ENCODE assay signal across 1 cellular context in the genomic region with DNA sequence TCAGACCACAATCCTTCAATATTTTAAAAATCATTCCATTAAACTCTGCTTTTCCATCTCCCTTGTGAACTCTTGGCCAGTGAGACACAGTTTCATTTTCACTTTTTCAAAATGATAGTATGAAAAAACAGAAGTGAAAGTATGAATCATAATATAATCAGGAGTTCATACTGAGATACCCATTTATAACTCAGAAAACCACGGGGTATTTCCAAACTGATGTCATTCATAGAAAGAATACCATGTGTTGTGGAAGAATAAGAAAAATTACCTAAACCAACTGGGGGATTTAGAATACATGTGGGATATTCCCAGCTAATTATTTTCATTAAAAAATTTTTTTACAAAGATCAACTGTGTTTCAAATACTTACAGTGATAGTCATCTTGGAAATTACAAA.
A peak's percentile ranks its signal among the peaks of the same experiment; 100 is the strongest.
TF ChIP-seq lines count a peak whose summit lies in the region.

No MANE protein-coding gene starts in this region.

TF ChIP-seq in GM12878, 131 proteins besides CTCF, POLR2A, EP300 and RAD21 (continued from another document):
- TF ChIP-seq, protein P1, sequence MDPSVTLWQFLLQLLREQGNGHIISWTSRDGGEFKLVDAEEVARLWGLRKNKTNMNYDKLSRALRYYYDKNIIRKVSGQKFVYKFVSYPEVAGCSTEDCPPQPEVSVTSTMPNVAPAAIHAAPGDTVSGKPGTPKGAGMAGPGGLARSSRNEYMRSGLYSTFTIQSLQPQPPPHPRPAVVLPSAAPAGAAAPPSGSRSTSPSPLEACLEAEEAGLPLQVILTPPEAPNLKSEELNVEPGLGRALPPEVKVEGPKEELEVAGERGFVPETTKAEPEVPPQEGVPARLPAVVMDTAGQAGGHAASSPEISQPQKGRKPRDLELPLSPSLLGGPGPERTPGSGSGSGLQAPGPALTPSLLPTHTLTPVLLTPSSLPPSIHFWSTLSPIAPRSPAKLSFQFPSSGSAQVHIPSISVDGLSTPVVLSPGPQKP (IDR thresholded peaks at IDR 0.05; ENCODE audit: low read depth, low read length): no peak
- TF ChIP-seq E2F4 (IDR thresholded peaks at IDR 0.05; ENCODE audit: low read depth, low read length): no peak
- TF ChIP-seq, protein P2, sequence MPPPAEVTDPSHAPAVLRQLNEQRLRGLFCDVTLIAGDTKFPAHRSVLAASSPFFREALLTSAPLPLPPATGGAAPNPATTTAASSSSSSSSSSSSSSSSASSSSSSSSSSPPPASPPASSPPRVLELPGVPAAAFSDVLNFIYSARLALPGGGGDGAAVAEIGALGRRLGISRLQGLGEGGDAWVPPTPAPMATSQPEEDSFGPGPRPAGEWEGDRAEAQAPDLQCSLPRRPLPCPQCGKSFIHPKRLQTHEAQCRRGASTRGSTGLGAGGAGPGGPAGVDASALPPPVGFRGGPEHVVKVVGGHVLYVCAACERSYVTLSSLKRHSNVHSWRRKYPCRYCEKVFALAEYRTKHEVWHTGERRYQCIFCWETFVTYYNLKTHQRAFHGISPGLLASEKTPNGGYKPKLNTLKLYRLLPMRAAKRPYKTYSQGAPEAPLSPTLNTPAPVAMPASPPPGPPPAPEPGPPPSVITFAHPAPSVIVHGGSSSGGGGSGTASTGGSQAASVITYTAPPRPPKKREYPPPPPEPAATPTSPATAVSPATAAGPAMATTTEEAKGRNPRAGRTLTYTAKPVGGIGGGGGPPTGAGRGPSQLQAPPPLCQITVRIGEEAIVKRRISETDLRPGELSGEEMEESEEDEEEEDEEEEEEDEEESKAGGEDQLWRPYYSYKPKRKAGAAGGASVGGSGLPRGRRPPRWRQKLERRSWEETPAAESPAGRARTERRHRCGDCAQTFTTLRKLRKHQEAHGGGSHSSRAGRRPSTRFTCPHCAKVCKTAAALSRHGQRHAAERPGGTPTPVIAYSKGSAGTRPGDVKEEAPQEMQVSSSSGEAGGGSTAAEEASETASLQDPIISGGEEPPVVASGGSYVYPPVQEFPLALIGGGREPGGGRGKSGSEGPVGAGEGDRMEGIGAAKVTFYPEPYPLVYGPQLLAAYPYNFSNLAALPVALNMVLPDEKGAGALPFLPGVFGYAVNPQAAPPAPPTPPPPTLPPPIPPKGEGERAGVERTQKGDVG (CRISPR knock-in tag; IDR thresholded peaks at IDR 0.05): no peak
- TF ChIP-seq CBX3 (IDR thresholded peaks at IDR 0.05; ENCODE audit: borderline replicate concordance, low read depth): no peak
- peak; percentile 84 for TF ChIP-seq TCF7 (IDR thresholded peaks at IDR 0.05; ENCODE audit: borderline replicate concordance)
- TF ChIP-seq FOS (IDR thresholded peaks at IDR 0.05; ENCODE audit: borderline replicate concordance, extremely low read depth, insufficient read length): peak; percentile 1
- TF ChIP-seq NFIC (IDR thresholded peaks at IDR 0.05; ENCODE audit: low read depth, low read length): peak; percentile 100
- TF ChIP-seq TCF3 (IDR thresholded peaks at IDR 0.05; ENCODE audit: borderline replicate concordance, insufficient read depth, low read depth, low read length): 0 out of 2 replicates have a peak, but pooled peaks have one; percentile 13
- no peak for TF ChIP-seq MYB (IDR thresholded peaks at IDR 0.05; ENCODE audit: borderline replicate concordance, low read depth, low read length)
- TF ChIP-seq CREB1 (IDR thresholded peaks at IDR 0.05; ENCODE audit: low read depth): peak; percentile 74
- no peak for TF ChIP-seq ZNF217 (IDR thresholded peaks at IDR 0.05)
- TF ChIP-seq, protein P3, sequence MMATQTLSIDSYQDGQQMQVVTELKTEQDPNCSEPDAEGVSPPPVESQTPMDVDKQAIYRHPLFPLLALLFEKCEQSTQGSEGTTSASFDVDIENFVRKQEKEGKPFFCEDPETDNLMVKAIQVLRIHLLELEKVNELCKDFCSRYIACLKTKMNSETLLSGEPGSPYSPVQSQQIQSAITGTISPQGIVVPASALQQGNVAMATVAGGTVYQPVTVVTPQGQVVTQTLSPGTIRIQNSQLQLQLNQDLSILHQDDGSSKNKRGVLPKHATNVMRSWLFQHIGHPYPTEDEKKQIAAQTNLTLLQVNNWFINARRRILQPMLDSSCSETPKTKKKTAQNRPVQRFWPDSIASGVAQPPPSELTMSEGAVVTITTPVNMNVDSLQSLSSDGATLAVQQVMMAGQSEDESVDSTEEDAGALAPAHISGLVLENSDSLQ (IDR thresholded peaks at IDR 0.05): 0 out of 2 replicates have a peak, but pooled peaks have one; percentile 7
- TF ChIP-seq, protein P4, sequence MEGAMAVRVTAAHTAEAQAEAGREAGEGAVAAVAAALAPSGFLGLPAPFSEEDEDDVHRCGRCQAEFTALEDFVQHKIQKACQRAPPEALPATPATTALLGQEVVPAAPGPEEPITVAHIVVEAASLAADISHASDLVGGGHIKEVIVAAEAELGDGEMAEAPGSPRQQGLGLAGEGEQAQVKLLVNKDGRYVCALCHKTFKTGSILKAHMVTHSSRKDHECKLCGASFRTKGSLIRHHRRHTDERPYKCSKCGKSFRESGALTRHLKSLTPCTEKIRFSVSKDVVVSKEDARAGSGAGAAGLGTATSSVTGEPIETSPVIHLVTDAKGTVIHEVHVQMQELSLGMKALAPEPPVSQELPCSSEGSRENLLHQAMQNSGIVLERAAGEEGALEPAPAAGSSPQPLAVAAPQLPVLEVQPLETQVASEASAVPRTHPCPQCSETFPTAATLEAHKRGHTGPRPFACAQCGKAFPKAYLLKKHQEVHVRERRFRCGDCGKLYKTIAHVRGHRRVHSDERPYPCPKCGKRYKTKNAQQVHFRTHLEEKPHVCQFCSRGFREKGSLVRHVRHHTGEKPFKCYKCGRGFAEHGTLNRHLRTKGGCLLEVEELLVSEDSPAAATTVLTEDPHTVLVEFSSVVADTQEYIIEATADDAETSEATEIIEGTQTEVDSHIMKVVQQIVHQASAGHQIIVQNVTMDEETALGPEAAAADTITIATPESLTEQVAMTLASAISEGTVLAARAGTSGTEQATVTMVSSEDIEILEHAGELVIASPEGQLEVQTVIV (IDR thresholded peaks at IDR 0.05; ENCODE audit: borderline replicate concordance, partially characterized antibody): no peak
- no peak for TF ChIP-seq FOXK2 (IDR thresholded peaks at IDR 0.05)
- TF ChIP-seq PAX8 (IDR thresholded peaks at IDR 0.05): no peak
- no peak for TF ChIP-seq STAT1 (conservative IDR thresholded peaks at IDR 0.05)
- peak; percentile 78 for TF ChIP-seq CHD2 (IDR thresholded peaks at IDR 0.05; ENCODE audit: borderline replicate concordance, low read depth, low read length)
- TF ChIP-seq, protein P5, sequence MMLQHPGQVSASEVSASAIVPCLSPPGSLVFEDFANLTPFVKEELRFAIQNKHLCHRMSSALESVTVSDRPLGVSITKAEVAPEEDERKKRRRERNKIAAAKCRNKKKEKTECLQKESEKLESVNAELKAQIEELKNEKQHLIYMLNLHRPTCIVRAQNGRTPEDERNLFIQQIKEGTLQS (IDR thresholded peaks at IDR 0.05; ENCODE audit: borderline replicate concordance, extremely low read depth, low read depth, low read length): no peak
TF ChIP-seq in GM12878: peak in this region for 48.
